ENCODE assay signal across 8 cellular contexts in genomic region chr14:22375321-22375930, GRCh38.
DNase-seq lines count a peak whose midpoint lies in the region; ATAC-seq and TF ChIP-seq lines count a peak whose summit lies in the region.

No MANE protein-coding gene starts in this region.

- no peaks in the 10 kb centered on the region for H3K4me1 Mint-ChIP-seq in CD14-positive monocyte

- no peaks in the 10 kb centered on the region for H3K9me3 Mint-ChIP-seq in CD14-positive monocyte

- RAD21 ChIA-PET in HCT116 (lab: Charles Lee; ENCODE audit: low non-redundant PET in 1 of 2, low total read pairs in 2 of 2, uncharacterized antibody in 2 of 2, unreplicated experiment in 2 of 2), result interaction anchor here (0.7 to 1.3 kb wide), 3 partner anchors 55 to 65 kb away, joined by 3 to 13 read pairs (median 11); no protein-coding TSS in a partner anchor

- BruUV-seq in HCT116 (replicated peaks; lab: Mats Ljungman, UMichigan), result no TSS peak

- H4K20me1 ChIP-seq in HCT116 (ENCODE audit: insufficient read depth), result no peaks in the 10 kb centered on the region
- H4K20me1 ChIP-seq in OCI-LY3 (ENCODE audit: insufficient read depth, low read length), result no peaks in the 10 kb centered on the region

- no peaks in the 10 kb centered on the region for H3K9me2 ChIP-seq in HCT116 (ENCODE audit: insufficient read depth)

- DNase-seq in CD14-positive monocyte (ENCODE audit: low spot score) (no peak), HCT116 (ENCODE audit: low read depth, low spot score) (peak; percentile 53), epithelial cell of esophagus (ENCODE audit: low read depth) (peak; percentile 75), NCI-H510A (lab: John Stamatoyannopoulos, UW) (no peak), T1000 (lab: John Stamatoyannopoulos, UW) (no peak)
- DNase-seq in activated T-cell treated with anti-CD3 and anti-CD28 coated beads, Interleukin-2, amount 50 U/mL, for 48 hours, result no peak

- H2AFZ ChIP-seq in HCT116 (ENCODE audit: low read depth, low read length, poor library complexity, severe bottlenecking), result no peak overlapping the region
- H2AFZ ChIP-seq in OCI-LY3 (ENCODE audit: low read depth, low read length), result no peak overlapping the region
- no peak overlapping the region for H2AFZ ChIP-seq in parathyroid adenoma

- no peak overlapping the region for H3K4me3 ChIP-seq in HCT116 (replicated peaks in 1 of 2; ENCODE audit: low read depth in 1 of 2, low read length in 2 of 2)
- no peak overlapping the region for H3K4me3 ChIP-seq in OCI-LY3 (ENCODE audit: low read length)
- no peak overlapping the region for H3K4me3 ChIP-seq in epithelial cell of esophagus (ENCODE audit: low read length)
- H3K4me3 ChIP-seq in parathyroid adenoma (ENCODE audit: low read depth, low read length), result no peak overlapping the region

- H3K9me3 ChIP-seq in HCT116 (ENCODE audit: control insufficient read depth in 1 of 2, insufficient read depth in 1 of 2, low read depth in 1 of 2, low read length in 2 of 2), result no peaks in the 10 kb centered on the region
- H3K9me3 ChIP-seq in OCI-LY3 (ENCODE audit: insufficient read depth, low read length), result no peaks in the 10 kb centered on the region
- no peaks in the 10 kb centered on the region for H3K9me3 ChIP-seq in parathyroid adenoma (ENCODE audit: control insufficient read depth, low read length)

- no peak overlapping the region for H3K9ac ChIP-seq in HCT116 (ENCODE audit: low read length)
- no peak overlapping the region for H3K9ac ChIP-seq in OCI-LY3 (ENCODE audit: low read length)
- H3K9ac ChIP-seq in parathyroid adenoma, result no peak overlapping the region

- H3K36me3 ChIP-seq in HCT116 (ENCODE audit: control insufficient read depth in 1 of 2, insufficient read depth in 2 of 2, low read length in 2 of 2) (no peaks in the 10 kb centered on the region), OCI-LY3 (replicated peaks; ENCODE audit: low read depth, low read length) (no peaks in the 10 kb centered on the region), parathyroid adenoma (ENCODE audit: control insufficient read depth, insufficient read depth, low read length) (no peaks in the 10 kb centered on the region)

- H3K79me2 ChIP-seq in HCT116 (ENCODE audit: insufficient read depth, low read length), result no peaks in the 10 kb centered on the region
- no peaks in the 10 kb centered on the region for H3K79me2 ChIP-seq in OCI-LY3 (ENCODE audit: low read length)
- no peaks in the 10 kb centered on the region for H3K79me2 ChIP-seq in parathyroid adenoma

- H3K4me1 ChIP-seq in HCT116 (ENCODE audit: control insufficient read depth in 1 of 2, insufficient read depth in 2 of 2, low read length in 2 of 2), result no peaks in the 10 kb centered on the region
- H3K4me1 ChIP-seq in OCI-LY3 (ENCODE audit: low read length), result peaks cover 11% of the 10 kb centered on the region
- no peaks in the 10 kb centered on the region for H3K4me1 ChIP-seq in parathyroid adenoma

- no peak overlapping the region for H3K27ac Mint-ChIP-seq in CD14-positive monocyte

- peak; percentile 58 for TF ChIP-seq CTCF in CD14-positive monocyte (IDR thresholded peaks at IDR 0.05)
- TF ChIP-seq CTCF in HCT116 (IDR thresholded peaks at IDR 0.05 in 2 of 3, conservative IDR thresholded peaks at IDR 0.05 in 1 of 3; ENCODE audit: borderline replicate concordance in 1 of 3, insufficient read depth in 1 of 3, low read depth in 2 of 3, low read length in 2 of 3), result peak; percentile 63 to 71 (median 65)
- TF ChIP-seq CTCF in OCI-LY3 (IDR thresholded peaks at IDR 0.05; ENCODE audit: low read depth, low read length), result peak; percentile 88
- peak; percentile 69 for TF ChIP-seq CTCF in epithelial cell of esophagus (IDR thresholded peaks at IDR 0.05; ENCODE audit: insufficient read depth, low read depth, low read length, missing control alignments)
- peak; percentile 69 for TF ChIP-seq CTCF in parathyroid adenoma (IDR thresholded peaks at IDR 0.05)

- no peak overlapping the region for H3K4me3 Mint-ChIP-seq in CD14-positive monocyte

- POLR2A ChIA-PET in HCT116 (lab: Charles Lee), result no interaction called here

- H3K4me2 ChIP-seq in HCT116 (ENCODE audit: low read length) (no peak overlapping the region), OCI-LY3 (ENCODE audit: low read length) (no peak overlapping the region), parathyroid adenoma (ENCODE audit: low read length) (no peak overlapping the region)

- H3K27me3 Mint-ChIP-seq in CD14-positive monocyte (ENCODE audit: low read depth in 3 of 3), result peaks cover 0 to 8% (median 2%) of the 10 kb centered on the region in 3 donors

- TF ChIP-seq RAD21 in HCT116 (IDR thresholded peaks at IDR 0.05; ENCODE audit: low read depth), result peak; percentile 65

- CTCF ChIA-PET in HCT116 (lab: Charles Lee), result interaction anchor here (0.6 to 3.1 kb wide), 26 partner anchors 9 to 387 kb away, joined by 3 to 113 read pairs (median 4); no protein-coding TSS in a partner anchor

- H3K36me3 Mint-ChIP-seq in CD14-positive monocyte, result no peaks in the 10 kb centered on the region

- H3K27ac ChIP-seq in HCT116 (ENCODE audit: low read depth, low read length) (no peak overlapping the region), OCI-LY3 (ENCODE audit: low read length) (no peak overlapping the region), parathyroid adenoma (no peak overlapping the region)

- H3K27me3 ChIP-seq in HCT116 (ENCODE audit: insufficient read depth, low read length), result peaks cover 56% of the 10 kb centered on the region
- peaks cover 16% of the 10 kb centered on the region for H3K27me3 ChIP-seq in OCI-LY3 (ENCODE audit: low read depth, low read length)
- no peaks in the 10 kb centered on the region for H3K27me3 ChIP-seq in parathyroid adenoma (ENCODE audit: control insufficient read depth, insufficient read depth, low read length)

- intact Hi-C loops in CD14-positive monocyte (cut with micrococcal nuclease), result loop anchor here in 1 of 2 donors (10.0 kb wide), 1 partner anchor 61 kb away; no protein-coding TSS in a partner anchor
- intact Hi-C loops in HCT116 (cut with micrococcal nuclease), result loop anchor here (1.0 to 10.0 kb wide), 2 partner anchors 56 to 151 kb away; no protein-coding TSS in a partner anchor

- peak; percentile 49; the same call in 1 of the 2 replicates for ATAC-seq in HCT116

- no peak for TF ChIP-seq POLR2A in HCT116 (IDR thresholded peaks at IDR 0.05; ENCODE audit: borderline replicate concordance, extremely low read depth, insufficient read depth, insufficient read length)

TF ChIP-seq in HCT116, 20 proteins besides CTCF, POLR2A, EP300 and RAD21:
- no peak for TF ChIP-seq EZH2 (IDR thresholded peaks at IDR 0.05)
- no peak for TF ChIP-seq ZFX (IDR thresholded peaks at IDR 0.05)
- no peak for TF ChIP-seq ELF1 (IDR thresholded peaks at IDR 0.05; ENCODE audit: borderline replicate concordance, low read depth)
- TF ChIP-seq MAX (IDR thresholded peaks at IDR 0.05), result no peak
- TF ChIP-seq CEBPB (IDR thresholded peaks at IDR 0.05; ENCODE audit: low read depth), result no peak
- no peak for TF ChIP-seq ZNF274 (IDR thresholded peaks at IDR 0.05; ENCODE audit: low read depth, low read length)
- TF ChIP-seq EGR1 (IDR thresholded peaks at IDR 0.05; ENCODE audit: low read depth), result no peak
- no peak for TF ChIP-seq POLR2AphosphoS5 (IDR thresholded peaks at IDR 0.05; ENCODE audit: low read depth, low read length)

Comparison
In these comparisons a context has a peak if more than half of its experiments do, and no peak if none do; other contexts are left out.
1. DNase-seq: peak in HCT116 (single experiment) and epithelial cell of esophagus (single experiment); none in CD14-positive monocyte (single experiment), NCI-H510A (single experiment), T1000 (single experiment) and activated T-cell treated with anti-CD3 and anti-CD28 coated beads, Interleukin-2, amount 50 U/mL, for 48 hours (0 of 2).
2. Peak in every context shown above with its lines, with median percentiles within 50 percentile points of each other: CTCF ChIP-seq.